ENCODE assay signal across 1 cellular context in genomic region chr5:90550963-90551362, GRCh38.
TF ChIP-seq lines count a peak whose summit lies in the region.

No MANE protein-coding gene starts in this region.

TF ChIP-seq in IMR-90, 13 proteins besides CTCF, POLR2A, EP300 and RAD21:
- TF ChIP-seq USF2 (IDR thresholded peaks at IDR 0.05; ENCODE audit: low read depth, low read length), result no peak
- peak; percentile 23; the same call in 1 of the 2 replicates for TF ChIP-seq CEBPB (IDR thresholded peaks at IDR 0.05; ENCODE audit: low read depth, low read length)
